ENCODE assay signal across 1 cellular context in genomic region chr10:100829933-100830727, GRCh38.
TF ChIP-seq lines count a peak whose summit lies in the region.

No MANE protein-coding gene starts in this region.

TF ChIP-seq in neural cell, 6 proteins besides CTCF, POLR2A, EP300 and RAD21 (continued from another document):
- TF ChIP-seq REST (IDR thresholded peaks at IDR 0.05; ENCODE audit: borderline replicate concordance) (no peak), SMC3 (conservative IDR thresholded peaks at IDR 0.05; ENCODE audit: poor library complexity) (no peak)
